In the genomic region with DNA sequence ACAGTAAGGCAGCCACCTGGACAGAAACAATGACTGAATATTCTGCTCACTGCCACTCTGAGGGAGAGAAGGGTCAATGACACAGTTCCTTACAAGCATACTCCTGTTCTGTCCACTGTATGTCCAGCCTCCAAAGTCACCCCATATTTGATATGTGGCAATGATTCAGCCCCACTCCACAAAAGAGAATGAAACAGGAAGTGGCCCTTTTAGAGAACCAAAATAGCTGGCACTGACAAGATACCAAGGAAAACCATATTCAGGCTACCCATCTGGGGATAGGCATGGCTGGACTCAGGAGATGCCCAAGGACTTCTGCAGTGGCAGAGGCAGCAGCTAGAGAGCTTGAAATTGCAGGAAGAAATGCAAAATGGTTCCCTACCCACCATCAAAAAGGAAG, we compare ENCODE assay signal across 18 cellular contexts. TPM values are rescaled to one million over a fixed set of nuclear protein-coding genes. Genes with fewer than 3 reads are reported as not detected.
"Had no signal": no experiment of that assay in that cellular context is flagged by ENCODE, and none has a peak within 500 bp of the region (broad histone marks: within the 10 kb centered on the region; RNA-seq: fewer than 3 reads in every experiment).

No MANE protein-coding gene starts in this region.

- ATAC-seq: body of pancreas; left ventricle myocardium superior; natural killer cell treated with Interleukin-12 subunit alpha and Interleukin-12 subunit beta and Interleukin-15 and Interleukin-18, amount 100 ng/mL, for 72 hours had no signal

- H3K36me3 ChIP-seq: adrenal gland, sigmoid colon, tibial nerve had no signal

- H3K27ac Mint-ChIP-seq: activated CD4-positive, alpha-beta memory T cell treated with anti-CD3 and anti-CD28 coated beads for 36 hours; natural killer cell treated with Interleukin-12 subunit alpha and Interleukin-12 subunit beta and Interleukin-15 and Interleukin-18, amount 100 ng/mL, for 72 hours; stimulated activated naive B cell treated with anti-CD40 and anti-IgM and Interleukin-4, amounts not matched to agents 10 μg/mL and 1 μg/mL and 100 μg/mL, for 72 hours had no signal

- H3K9me3 Mint-ChIP-seq: activated CD4-positive, alpha-beta memory T cell treated with anti-CD3 and anti-CD28 coated beads for 36 hours; natural killer cell treated with Interleukin-12 subunit alpha and Interleukin-12 subunit beta and Interleukin-15 and Interleukin-18, amount 100 ng/mL, for 72 hours; stimulated activated naive B cell treated with anti-CD40 and anti-IgM and Interleukin-4, amounts not matched to agents 10 μg/mL and 1 μg/mL and 100 μg/mL, for 72 hours had no signal

- H3K36me3 Mint-ChIP-seq: activated CD4-positive, alpha-beta memory T cell treated with anti-CD3 and anti-CD28 coated beads for 36 hours; natural killer cell treated with Interleukin-12 subunit alpha and Interleukin-12 subunit beta and Interleukin-15 and Interleukin-18, amount 100 ng/mL, for 72 hours; stimulated activated naive B cell treated with anti-CD40 and anti-IgM and Interleukin-4, amounts not matched to agents 10 μg/mL and 1 μg/mL and 100 μg/mL, for 72 hours had no signal

- H3K27me3 Mint-ChIP-seq: activated CD4-positive, alpha-beta memory T cell treated with anti-CD3 and anti-CD28 coated beads for 36 hours; natural killer cell treated with Interleukin-12 subunit alpha and Interleukin-12 subunit beta and Interleukin-15 and Interleukin-18, amount 100 ng/mL, for 72 hours; stimulated activated naive B cell treated with anti-CD40 and anti-IgM and Interleukin-4, amounts not matched to agents 10 μg/mL and 1 μg/mL and 100 μg/mL, for 72 hours had no signal

- H3K9me3 ChIP-seq: adrenal gland, body of pancreas, sigmoid colon, tibial nerve had no signal

- H3K4me3 Mint-ChIP-seq: activated CD4-positive, alpha-beta memory T cell treated with anti-CD3 and anti-CD28 coated beads for 36 hours; natural killer cell treated with Interleukin-12 subunit alpha and Interleukin-12 subunit beta and Interleukin-15 and Interleukin-18, amount 100 ng/mL, for 72 hours; stimulated activated naive B cell treated with anti-CD40 and anti-IgM and Interleukin-4, amounts not matched to agents 10 μg/mL and 1 μg/mL and 100 μg/mL, for 72 hours had no signal

- DNase-seq: activated CD4-positive, alpha-beta memory T cell treated with anti-CD3 and anti-CD28 coated beads for 36 hours; activated CD4-positive, alpha-beta T cell treated with anti-CD3 and anti-CD28 coated beads for 1 hour; activated naive CD4-positive, alpha-beta T cell treated with anti-CD3 and anti-CD28 coated beads, Interleukin-2, amount 50 U/mL, for 16 hours; adrenal gland; body of pancreas; central memory CD4-positive, alpha-beta T cell; erythroblast; hippocampal formation; left ventricle myocardium superior; mesenchymal stem cell; nucleus accumbens; sigmoid colon; stimulated activated CD4-positive, alpha-beta T cell treated with anti-CD3 and anti-CD28 coated beads, Interleukin-2, amount 100 ng/mL, for 24 hours; stimulated activated naive B cell treated with anti-CD40 and anti-IgM and Interleukin-4, amounts not matched to agents 10 μg/mL and 1 μg/mL and 100 μg/mL, for 72 hours had no signal

- H3K4me1 ChIP-seq: adrenal gland, body of pancreas, sigmoid colon had no signal

- H3K27me3 ChIP-seq: adrenal gland, body of pancreas, sigmoid colon, tibial nerve had no signal

- H3K27ac ChIP-seq: adrenal gland, body of pancreas, sigmoid colon, tibial nerve had no signal

- H3K4me3 ChIP-seq: adrenal gland, body of pancreas, sigmoid colon, tibial nerve had no signal

RNA-seq across cellular contexts. Expression of gene GFRA3, which starts 12.8 kb away (rescaled TPM):
- total RNA-seq: glomerular endothelial cell, pulmonary artery endothelial cell had no signal

RNA-seq across cellular contexts. Expression of gene CDC25C, which starts 44.4 kb away (rescaled TPM):
- total RNA-seq: body of pancreas, left ventricle myocardium superior had no signal
